In the genomic region with DNA sequence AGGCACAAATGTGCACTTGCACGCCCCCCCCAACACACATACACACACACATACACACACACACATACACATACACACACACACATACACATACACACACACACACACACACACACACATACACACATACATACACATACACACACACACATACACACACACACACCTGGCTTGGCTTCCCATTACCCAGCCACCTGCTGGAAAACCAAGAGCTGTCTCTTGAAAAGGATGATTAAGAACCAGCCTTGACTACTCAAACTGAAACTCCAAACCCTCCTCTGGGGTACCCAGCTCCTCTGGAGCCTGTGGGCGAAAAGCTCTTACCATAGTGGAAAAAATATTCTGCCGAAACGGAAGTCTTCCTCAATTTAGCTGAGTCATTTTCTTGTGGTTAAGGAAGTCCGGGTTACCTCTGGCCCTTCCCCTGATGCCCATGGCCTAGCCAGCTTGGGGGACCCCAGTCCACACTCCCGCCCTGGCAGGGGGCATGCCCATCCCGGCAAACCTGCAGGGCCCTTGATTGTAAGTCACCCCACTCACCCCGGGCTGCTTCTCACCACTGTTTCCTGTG, we compare ENCODE assay signal across 1 cellular context.
TF ChIP-seq lines count a peak whose summit lies in the region.

No MANE protein-coding gene starts in this region.

TF ChIP-seq in HEK293, 187 proteins besides CTCF, POLR2A, EP300 and RAD21 (continued from another document):
- TF ChIP-seq, protein P1, sequence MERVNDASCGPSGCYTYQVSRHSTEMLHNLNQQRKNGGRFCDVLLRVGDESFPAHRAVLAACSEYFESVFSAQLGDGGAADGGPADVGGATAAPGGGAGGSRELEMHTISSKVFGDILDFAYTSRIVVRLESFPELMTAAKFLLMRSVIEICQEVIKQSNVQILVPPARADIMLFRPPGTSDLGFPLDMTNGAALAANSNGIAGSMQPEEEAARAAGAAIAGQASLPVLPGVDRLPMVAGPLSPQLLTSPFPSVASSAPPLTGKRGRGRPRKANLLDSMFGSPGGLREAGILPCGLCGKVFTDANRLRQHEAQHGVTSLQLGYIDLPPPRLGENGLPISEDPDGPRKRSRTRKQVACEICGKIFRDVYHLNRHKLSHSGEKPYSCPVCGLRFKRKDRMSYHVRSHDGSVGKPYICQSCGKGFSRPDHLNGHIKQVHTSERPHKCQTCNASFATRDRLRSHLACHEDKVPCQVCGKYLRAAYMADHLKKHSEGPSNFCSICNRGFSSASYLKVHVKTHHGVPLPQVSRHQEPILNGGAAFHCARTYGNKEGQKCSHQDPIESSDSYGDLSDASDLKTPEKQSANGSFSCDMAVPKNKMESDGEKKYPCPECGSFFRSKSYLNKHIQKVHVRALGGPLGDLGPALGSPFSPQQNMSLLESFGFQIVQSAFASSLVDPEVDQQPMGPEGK (tag by site-specific recombination; IDR thresholded peaks at IDR 0.05): 0 out of 2 replicates have a peak, but pooled peaks have one; percentile 35
- TF ChIP-seq, protein P2, sequence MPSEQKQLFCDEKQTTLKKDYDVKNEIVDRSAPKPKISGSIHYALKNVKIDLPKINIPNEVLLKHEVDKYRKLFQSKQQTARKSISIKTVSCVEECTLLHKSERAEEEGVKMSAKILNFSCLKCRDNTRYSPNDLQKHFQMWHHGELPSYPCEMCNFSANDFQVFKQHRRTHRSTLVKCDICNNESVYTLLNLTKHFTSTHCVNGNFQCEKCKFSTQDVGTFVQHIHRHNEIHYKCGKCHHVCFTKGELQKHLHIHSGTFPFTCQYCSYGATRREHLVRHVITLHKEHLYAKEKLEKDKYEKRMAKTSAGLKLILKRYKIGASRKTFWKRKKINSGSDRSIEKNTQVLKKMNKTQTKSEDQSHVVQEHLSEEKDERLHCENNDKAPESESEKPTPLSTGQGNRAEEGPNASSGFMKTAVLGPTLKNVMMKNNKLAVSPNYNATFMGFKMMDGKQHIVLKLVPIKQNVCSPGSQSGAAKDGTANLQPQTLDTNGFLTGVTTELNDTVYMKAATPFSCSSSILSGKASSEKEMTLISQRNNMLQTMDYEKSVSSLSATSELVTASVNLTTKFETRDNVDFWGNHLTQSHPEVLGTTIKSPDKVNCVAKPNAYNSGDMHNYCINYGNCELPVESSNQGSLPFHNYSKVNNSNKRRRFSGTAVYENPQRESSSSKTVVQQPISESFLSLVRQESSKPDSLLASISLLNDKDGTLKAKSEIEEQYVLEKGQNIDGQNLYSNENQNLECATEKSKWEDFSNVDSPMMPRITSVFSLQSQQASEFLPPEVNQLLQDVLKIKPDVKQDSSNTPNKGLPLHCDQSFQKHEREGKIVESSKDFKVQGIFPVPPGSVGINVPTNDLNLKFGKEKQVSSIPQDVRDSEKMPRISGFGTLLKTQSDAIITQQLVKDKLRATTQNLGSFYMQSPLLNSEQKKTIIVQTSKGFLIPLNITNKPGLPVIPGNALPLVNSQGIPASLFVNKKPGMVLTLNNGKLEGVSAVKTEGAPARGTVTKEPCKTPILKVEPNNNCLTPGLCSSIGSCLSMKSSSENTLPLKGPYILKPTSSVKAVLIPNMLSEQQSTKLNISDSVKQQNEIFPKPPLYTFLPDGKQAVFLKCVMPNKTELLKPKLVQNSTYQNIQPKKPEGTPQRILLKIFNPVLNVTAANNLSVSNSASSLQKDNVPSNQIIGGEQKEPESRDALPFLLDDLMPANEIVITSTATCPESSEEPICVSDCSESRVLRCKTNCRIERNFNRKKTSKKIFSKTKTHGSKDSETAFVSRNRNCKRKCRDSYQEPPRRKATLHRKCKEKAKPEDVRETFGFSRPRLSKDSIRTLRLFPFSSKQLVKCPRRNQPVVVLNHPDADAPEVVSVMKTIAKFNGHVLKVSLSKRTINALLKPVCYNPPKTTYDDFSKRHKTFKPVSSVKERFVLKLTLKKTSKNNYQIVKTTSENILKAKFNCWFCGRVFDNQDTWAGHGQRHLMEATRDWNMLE (tag by site-specific recombination; conservative IDR thresholded peaks at IDR 0.05; ENCODE audit: low read depth): no peak
- TF ChIP-seq ZNF311 (tag by site-specific recombination; IDR thresholded peaks at IDR 0.05; ENCODE audit: borderline replicate concordance) (peak; percentile 70; the same call in 1 of the 2 replicates), ZBTB21 (tag by site-specific recombination; IDR thresholded peaks at IDR 0.05) (0 out of 2 replicates have a peak, but pooled peaks have one; percentile 22), ZNF560 (tag by site-specific recombination; IDR thresholded peaks at IDR 0.05; ENCODE audit: borderline replicate concordance) (no peak), ZNF391 (tag by site-specific recombination; IDR thresholded peaks at IDR 0.05; ENCODE audit: borderline replicate concordance, low read depth) (peak; percentile 46; the same call in 1 of the 2 replicates)
